10 cellular contexts compared by ENCODE assay signal in genomic region chr21:36323032-36323431, GRCh38. TPM values are rescaled to one million over a fixed set of nuclear protein-coding genes. Genes with fewer than 3 reads are reported as not detected.
A peak's percentile ranks its signal among the peaks of the same experiment; 100 is the strongest.
DNase-seq lines count a peak whose midpoint lies in the region; ATAC-seq and TF ChIP-seq lines count a peak whose summit lies in the region.
"Had no signal": no experiment of that assay in that cellular context is flagged by ENCODE, and none has a peak within 500 bp of the region (broad histone marks: within the 10 kb centered on the region; RNA-seq: fewer than 3 reads in every experiment).

No MANE protein-coding gene starts in this region.

- peaks cover 20% of the 10 kb centered on the region for H3K4me1 Mint-ChIP-seq in WTC11

- CTCF ChIA-PET in WTC11 (lab: Charles Lee) = interaction anchor here (0.6 kb wide), 1 partner anchor 182 kb away, joined by 3 read pairs; no protein-coding TSS in a partner anchor

- POLR2A ChIA-PET in WTC11 (lab: Charles Lee) = no interaction called here

- 0 out of 2 replicates have a peak, but pooled peaks cover 3% of the 10 kb centered on the region for H3K9me3 Mint-ChIP-seq in WTC11

- DNase-seq in A172 (ENCODE audit: low spot score) = peak; percentile 70
- peak; percentile 26 for DNase-seq in HCEC 1CT
- no peak for DNase-seq in WTC11 (ENCODE audit: low spot score)
- no peak for DNase-seq in lower lobe of right lung
- no peak for DNase-seq in amygdala (lab: John Stamatoyannopoulos, UW)
- no peak for DNase-seq in NCI-H2081 treated with DMSO at 0.1 percent for 48 hours (lab: John Stamatoyannopoulos, UW)
- DNase-seq: activated CD4-positive, alpha-beta T cell treated with anti-CD3 and anti-CD28 coated beads, Interleukin-2, amount 50 U/mL, for 48 hours; DMS 273 treated with DMSO at 0.1 percent for 48 hours had no signal

- H3K4me3 Mint-ChIP-seq in WTC11 = peak overlapping the region; percentile 7; the same call in 1 of the 2 replicates

- no peak for TF ChIP-seq CTCF in WTC11 (IDR thresholded peaks at IDR 0.05)
- no peak for TF ChIP-seq CTCF in lower lobe of right lung (IDR thresholded peaks at IDR 0.05)

- peaks cover 18% of the 10 kb centered on the region for H3K36me3 Mint-ChIP-seq in WTC11

- no peaks in the 10 kb centered on the region for H3K27me3 ChIP-seq in lower lobe of right lung (ENCODE audit: low read depth)

- H3K36me3 ChIP-seq in lower lobe of right lung = peaks cover 11% of the 10 kb centered on the region

- H3K9me3 ChIP-seq in lower lobe of right lung = no peaks in the 10 kb centered on the region

- H3K4me3 ChIP-seq in lower lobe of right lung = no peak overlapping the region

- peak overlapping the region; percentile 99 for H3K27ac ChIP-seq in lower lobe of right lung

- intact Hi-C loops in lower lobe of right lung (cut with DNase I) = no loop called here

- peak overlapping the region; percentile 23 for H3K27ac Mint-ChIP-seq in WTC11

- ATAC-seq in WTC11 = no peak
- ATAC-seq in lower lobe of right lung = no peak
- ATAC-seq in HG03097 (IDR thresholded peaks at IDR 0.05; ENCODE audit: low FRiP score, unreplicated experiment) = no peak
- ATAC-seq in HG02938 (IDR thresholded peaks at IDR 0.05; ENCODE audit: unreplicated experiment) = no peak

- peaks cover 5% of the 10 kb centered on the region; the same call in 1 of the 2 replicates for H3K27me3 Mint-ChIP-seq in WTC11 (ENCODE audit: low read depth)

- peaks cover 62% of the 10 kb centered on the region for H3K4me1 ChIP-seq in lower lobe of right lung

TF ChIP-seq in WTC11, 78 proteins besides CTCF, POLR2A, EP300 and RAD21:
- no peak for TF ChIP-seq TCF7 (CRISPR knock-in tag; IDR thresholded peaks at IDR 0.05; ENCODE audit: low read depth)
- no peak for TF ChIP-seq MXD4 (CRISPR knock-in tag; IDR thresholded peaks at IDR 0.05; ENCODE audit: borderline replicate concordance)
- TF ChIP-seq MAX (CRISPR knock-in tag; IDR thresholded peaks at IDR 0.05) = no peak
- no peak for TF ChIP-seq KAT7 (CRISPR knock-in tag; IDR thresholded peaks at IDR 0.05; ENCODE audit: borderline replicate concordance)
- no peak for TF ChIP-seq CBFB (CRISPR knock-in tag; IDR thresholded peaks at IDR 0.05; ENCODE audit: low read depth)
- no peak for TF ChIP-seq ZNF512 (CRISPR knock-in tag; IDR thresholded peaks at IDR 0.05; ENCODE audit: borderline replicate concordance)
- no peak for TF ChIP-seq AFF4 (CRISPR knock-in tag; IDR thresholded peaks at IDR 0.05; ENCODE audit: borderline replicate concordance)
- TF ChIP-seq NFE2L1 (CRISPR knock-in tag; IDR thresholded peaks at IDR 0.05) = no peak
- TF ChIP-seq TP53 (CRISPR knock-in tag; IDR thresholded peaks at IDR 0.05) = no peak

RNA-seq across cellular contexts. Expression of gene MORC3, which starts 3.0 kb away (rescaled TPM):
- 43.0 and 49.1 TPM in 2 replicates for total RNA-seq in A172 (2014; rRNA removed; shearing (Covaris generic))
- 15.9 to 17.2 TPM (median 16.1 TPM) in 3 replicates for total RNA-seq in WTC11 (2021)
- 42.3 TPM for total RNA-seq in lower lobe of right lung

Comparison
In these comparisons a context has a peak if more than half of its experiments do, and no peak if none do; other contexts are left out.
1. DNase-seq: peak in A172 (single experiment) and HCEC 1CT (single experiment); none in WTC11 (single experiment), lower lobe of right lung (single experiment), amygdala (0 of 56) and NCI-H2081 treated with DMSO at 0.1 percent for 48 hours (single experiment).